Comparison of ENCODE assay signal across 12 cellular contexts in genomic region chr3:15766406-15766805, GRCh38. TPM values are rescaled to one million over a fixed set of nuclear protein-coding genes. Genes with fewer than 3 reads are reported as not detected.
DNase-seq lines count a peak whose midpoint lies in the region; ATAC-seq and TF ChIP-seq lines count a peak whose summit lies in the region.
"Had no signal": no experiment of that assay in that cellular context is flagged by ENCODE, and none has a peak within 500 bp of the region (broad histone marks: within the 10 kb centered on the region; RNA-seq: fewer than 3 reads in every experiment).

No MANE protein-coding gene starts in this region.

- TF ChIP-seq CTCF in chondrocyte (IDR thresholded peaks at IDR 0.05), result no peak
- TF ChIP-seq CTCF in osteocyte (IDR thresholded peaks at IDR 0.05), result no peak

- peak; percentile 23 for DNase-seq in Caki2 (ENCODE audit: low read depth)
- DNase-seq in NAMALWA (ENCODE audit: low spot score), result peak; percentile 11
- no peak for DNase-seq in chondrocyte (ENCODE audit: low spot score)
- DNase-seq in osteocyte (ENCODE audit: extremely low spot score, unreplicated experiment), result no peak
- DNase-seq: CD8-positive, alpha-beta T cell; COR-L47; GOT3 had no signal

- ATAC-seq in HG02798 (IDR thresholded peaks at IDR 0.05; ENCODE audit: poor library complexity, unreplicated experiment), result no peak
- ATAC-seq in GM21723 (IDR thresholded peaks at IDR 0.05; ENCODE audit: unreplicated experiment), result no peak
- no peak for ATAC-seq in HG02610 (IDR thresholded peaks at IDR 0.05; ENCODE audit: unreplicated experiment)
- ATAC-seq: CD8-positive, alpha-beta T cell; GM12878 had no signal

- in situ Hi-C loops in Caki2 (cut with HindIII; ENCODE audit: low pct_unique_long_range_greater_than_20kb, low sequenced_read_pairs), result no loop called here

- peaks cover 3% of the 10 kb centered on the region for H3K9me3 Mint-ChIP-seq in chondrocyte (ENCODE audit: low read depth)
- H3K9me3 Mint-ChIP-seq in osteocyte (ENCODE audit: unreplicated experiment), result no peaks in the 10 kb centered on the region
- H3K9me3 Mint-ChIP-seq: CD14-positive monocyte; CD8-positive, alpha-beta T cell had no signal

- H3K27me3 Mint-ChIP-seq in chondrocyte (ENCODE audit: low read depth) (no peaks in the 10 kb centered on the region), osteocyte (ENCODE audit: unreplicated experiment) (no peaks in the 10 kb centered on the region)

- H3K36me3 Mint-ChIP-seq in chondrocyte (ENCODE audit: low read depth), result peaks cover 23% of the 10 kb centered on the region
- peaks cover 40% of the 10 kb centered on the region for H3K36me3 Mint-ChIP-seq in osteocyte (ENCODE audit: unreplicated experiment)

- peaks cover 70% of the 10 kb centered on the region for H3K4me1 Mint-ChIP-seq in chondrocyte (ENCODE audit: low read depth)
- H3K4me1 Mint-ChIP-seq in osteocyte (ENCODE audit: unreplicated experiment), result peaks cover 64% of the 10 kb centered on the region

- peak overlapping the region; percentile 19 for H3K27ac Mint-ChIP-seq in chondrocyte (ENCODE audit: unreplicated experiment)
- H3K27ac Mint-ChIP-seq in osteocyte (ENCODE audit: unreplicated experiment), result peak overlapping the region; percentile 96
- H3K27ac Mint-ChIP-seq: CD14-positive monocyte; CD8-positive, alpha-beta T cell had no signal

- H3K4me3 Mint-ChIP-seq in chondrocyte (ENCODE audit: unreplicated experiment) (no peak overlapping the region), osteocyte (ENCODE audit: unreplicated experiment) (no peak overlapping the region)
- H3K4me3 Mint-ChIP-seq: CD14-positive monocyte; CD8-positive, alpha-beta T cell had no signal

RNA-seq across cellular contexts. Expression of gene ANKRD28, which starts 31.4 kb away (rescaled TPM):
- total RNA-seq in Caki2 (2014; rRNA removed; shearing (Covaris generic); ENCODE audit: low replicate concordance), result 41.5 and 57.5 TPM in 2 replicates
- 92.5 to 124 TPM (median 104 TPM) in 3 replicates for total RNA-seq in chondrocyte
- 151 and 160 TPM in 2 replicates for total RNA-seq in osteocyte

Comparison
In these comparisons a context has a peak if more than half of its experiments do, and no peak if none do; other contexts are left out.
1. DNase-seq: peak in Caki2 (single experiment) and NAMALWA (single experiment); none in chondrocyte (single experiment) and osteocyte (single experiment).